Comparison of ENCODE assay signal across 37 cellular contexts in genomic region chr17:56640116-56640515, GRCh38. TPM values are rescaled to one million over a fixed set of nuclear protein-coding genes. Genes with fewer than 3 reads are reported as not detected.
"Had no signal": no experiment of that assay in that cellular context is flagged by ENCODE, and none has a peak within 500 bp of the region (broad histone marks: within the 10 kb centered on the region; RNA-seq: fewer than 3 reads in every experiment).

No MANE protein-coding gene starts in this region.

- H3K27ac ChIP-seq: brain microvascular endothelial cell, coronary artery, dorsolateral prefrontal cortex, epithelial cell of prostate, esophagus squamous epithelium, gastroesophageal sphincter, heart right ventricle had no signal

- FAIRE-seq: astrocyte, bronchial epithelial cell, endometrium had no signal

- H3K4me3 Mint-ChIP-seq: activated CD4-positive, alpha-beta memory T cell treated with anti-CD3 and anti-CD28 coated beads for 36 hours; activated CD4-positive, alpha-beta T cell treated with anti-CD3 and anti-CD28 coated beads for 36 hours; activated CD4-positive, alpha-beta T cell treated with anti-CD3 and anti-CD28 coated beads, Interleukin-2, amount 10 ng/mL, durations not matched to agents 24 days and 14 days; activated CD8-positive, alpha-beta memory T cell treated with anti-CD3 and anti-CD28 coated beads, Interleukin-2, amount 10 ng/mL, durations not matched to agents 7 days and 5 days; activated CD8-positive, alpha-beta T cell treated with anti-CD3 and anti-CD28 coated beads, Interleukin-2, amount 10 ng/mL, durations not matched to agents 7 days and 5 days; activated naive CD4-positive, alpha-beta T cell treated with anti-CD3 and anti-CD28 coated beads, Interleukin-2, amount 10 ng/mL, durations not matched to agents 7 days and 5 days; activated naive CD8-positive, alpha-beta T cell; activated T-helper 1 cell treated with anti-CD3 and anti-CD28 coated beads, Interleukin-12 subunit alpha, Interleukin-12 subunit beta, Interleukin-2, Interleukin-4 antibody, amounts not matched to agents 30 ng/mL and 10 ng/mL and 1 ng/mL, durations not matched to agents 14 hours and 24 hours and 36 hours; central memory CD8-positive, alpha-beta T cell; dendritic cell treated with granulocyte-macrophage colony-stimulating factor and Interleukin-4, amounts not matched to agents 40 ng/mL and 50 ng/mL, for 4 days; effector memory CD8-positive, alpha-beta T cell; T-helper 17 cell; T-helper 2 cell treated with Interferon-gamma antibody and Interleukin-4, amounts not matched to agents 5 μg/mL and 100 μg/mL, for 36 hours had no signal

- H3K9me3 Mint-ChIP-seq: activated CD4-positive, alpha-beta memory T cell treated with anti-CD3 and anti-CD28 coated beads for 36 hours; activated CD4-positive, alpha-beta T cell treated with anti-CD3 and anti-CD28 coated beads, Interleukin-2, amount 10 ng/mL, durations not matched to agents 24 days and 14 days; activated naive CD4-positive, alpha-beta T cell treated with anti-CD3 and anti-CD28 coated beads, Interleukin-2, amount 10 ng/mL, durations not matched to agents 7 days and 5 days; activated T-helper 1 cell treated with anti-CD3 and anti-CD28 coated beads, Interleukin-12 subunit alpha, Interleukin-12 subunit beta, Interleukin-2, Interleukin-4 antibody, amounts not matched to agents 30 ng/mL and 10 ng/mL and 1 ng/mL, durations not matched to agents 14 hours and 24 hours and 36 hours; activated T-helper 2 cell treated with anti-CD3 and anti-CD28 coated beads, Interferon-gamma antibody, Interleukin-2, Interleukin-4, amounts not matched to agents 10 μg/mL and 5 μg/mL and 100 μg/mL, durations not matched to agents 14 hours and 24 hours and 36 hours; central memory CD8-positive, alpha-beta T cell; dendritic cell treated with granulocyte-macrophage colony-stimulating factor and Interleukin-4, amounts not matched to agents 40 ng/mL and 50 ng/mL, for 4 days; effector memory CD8-positive, alpha-beta T cell; T-helper 2 cell treated with Interferon-gamma antibody and Interleukin-4, amounts not matched to agents 5 μg/mL and 100 μg/mL, for 36 hours had no signal

- H3K4me3 ChIP-seq: coronary artery, dorsolateral prefrontal cortex, esophagus squamous epithelium, gastroesophageal sphincter, heart right ventricle had no signal

- H3K9me3 ChIP-seq: esophagus squamous epithelium, gastroesophageal sphincter, heart right ventricle had no signal

- DNase-seq: activated CD4-positive, alpha-beta memory T cell treated with anti-CD3 and anti-CD28 coated beads for 36 hours; activated CD4-positive, alpha-beta T cell treated with anti-CD3 and anti-CD28 coated beads for 36 hours; activated CD4-positive, alpha-beta T cell treated with anti-CD3 and anti-CD28 coated beads, Interleukin-2, amount 10 ng/mL, durations not matched to agents 24 days and 14 days; activated CD4-positive, CD25-positive, alpha-beta regulatory T cell; activated CD4-positive, CD25-positive, alpha-beta regulatory T cell treated with anti-CD3 and anti-CD28 coated beads, Interleukin-2, amount 50 U/mL, for 72 hours; activated CD8-positive, alpha-beta memory T cell treated with anti-CD3 and anti-CD28 coated beads, Interleukin-2, amount 10 ng/mL, durations not matched to agents 7 days and 5 days; activated CD8-positive, alpha-beta memory T cell treated with anti-CD3 and anti-CD28 coated beads, Interleukin-2, amount 50 U/mL, for 4 hours; activated CD8-positive, alpha-beta T cell treated with anti-CD3 and anti-CD28 coated beads, Interleukin-2, amount 10 ng/mL, durations not matched to agents 7 days and 5 days; activated effector memory CD4-positive, alpha-beta T cell treated with anti-CD3 and anti-CD28 coated beads, Interleukin-2, amount 50 U/mL, for 16 hours; activated naive CD4-positive, alpha-beta T cell; activated naive CD4-positive, alpha-beta T cell treated with anti-CD3 and anti-CD28 coated beads, Interleukin-2, amount 10 ng/mL, durations not matched to agents 7 days and 5 days; activated T-cell treated with anti-CD3 and anti-CD28 coated beads, Interleukin-2, amount 50 U/mL, for 1 hour; activated T-cell treated with anti-CD3 and anti-CD28 coated beads, Interleukin-2, amount 50 U/mL, for 48 hours; amniotic stem cell; anterior cingulate cortex; brain microvascular endothelial cell; dorsolateral prefrontal cortex; effector memory CD8-positive, alpha-beta T cell; esophagus squamous epithelium; foreskin melanocyte; heart right ventricle; T-helper 1 cell; T-helper 17 cell; T1000 had no signal

- H3K4me1 Mint-ChIP-seq: activated CD4-positive, alpha-beta T cell treated with anti-CD3 and anti-CD28 coated beads, Interleukin-2, amount 10 ng/mL, durations not matched to agents 24 days and 14 days; activated CD8-positive, alpha-beta memory T cell treated with anti-CD3 and anti-CD28 coated beads, Interleukin-2, amount 10 ng/mL, durations not matched to agents 7 days and 5 days; activated naive CD4-positive, alpha-beta T cell treated with anti-CD3 and anti-CD28 coated beads, Interleukin-2, amount 10 ng/mL, durations not matched to agents 7 days and 5 days; central memory CD8-positive, alpha-beta T cell; T-helper 17 cell had no signal

- H3K27ac Mint-ChIP-seq: activated CD4-positive, alpha-beta memory T cell treated with anti-CD3 and anti-CD28 coated beads for 36 hours; activated CD4-positive, alpha-beta T cell treated with anti-CD3 and anti-CD28 coated beads for 36 hours; activated CD4-positive, alpha-beta T cell treated with anti-CD3 and anti-CD28 coated beads, Interleukin-2, amount 10 ng/mL, durations not matched to agents 24 days and 14 days; activated CD8-positive, alpha-beta memory T cell treated with anti-CD3 and anti-CD28 coated beads, Interleukin-2, amount 10 ng/mL, durations not matched to agents 7 days and 5 days; activated CD8-positive, alpha-beta T cell treated with anti-CD3 and anti-CD28 coated beads, Interleukin-2, amount 10 ng/mL, durations not matched to agents 7 days and 5 days; activated naive CD4-positive, alpha-beta T cell treated with anti-CD3 and anti-CD28 coated beads, Interleukin-2, amount 10 ng/mL, durations not matched to agents 7 days and 5 days; activated naive CD8-positive, alpha-beta T cell; activated T-helper 1 cell treated with anti-CD3 and anti-CD28 coated beads, Interleukin-12 subunit alpha, Interleukin-12 subunit beta, Interleukin-2, Interleukin-4 antibody, amounts not matched to agents 30 ng/mL and 10 ng/mL and 1 ng/mL, durations not matched to agents 14 hours and 24 hours and 36 hours; activated T-helper 2 cell treated with anti-CD3 and anti-CD28 coated beads, Interferon-gamma antibody, Interleukin-2, Interleukin-4, amounts not matched to agents 10 μg/mL and 5 μg/mL and 100 μg/mL, durations not matched to agents 14 hours and 24 hours and 36 hours; dendritic cell treated with granulocyte-macrophage colony-stimulating factor and Interleukin-4, amounts not matched to agents 40 ng/mL and 50 ng/mL, for 4 days; effector memory CD8-positive, alpha-beta T cell; T-helper 17 cell; T-helper 2 cell treated with Interferon-gamma antibody and Interleukin-4, amounts not matched to agents 5 μg/mL and 100 μg/mL, for 36 hours had no signal

- ATAC-seq: activated CD4-positive, alpha-beta T cell treated with anti-CD3 and anti-CD28 coated beads for 36 hours; activated CD8-positive, alpha-beta memory T cell treated with anti-CD3 and anti-CD28 coated beads, Interleukin-2, amount 10 ng/mL, durations not matched to agents 7 days and 5 days; activated CD8-positive, alpha-beta T cell treated with anti-CD3 and anti-CD28 coated beads, Interleukin-2, amount 10 ng/mL, durations not matched to agents 7 days and 5 days; effector memory CD8-positive, alpha-beta T cell; gastroesophageal sphincter; heart right ventricle; T-helper 17 cell had no signal

- H3K36me3 ChIP-seq: brain microvascular endothelial cell, esophagus squamous epithelium, gastroesophageal sphincter, heart right ventricle had no signal

- H3K27me3 Mint-ChIP-seq: activated naive CD8-positive, alpha-beta T cell had no signal

- H3K4me1 ChIP-seq: esophagus squamous epithelium, gastroesophageal sphincter, heart right ventricle had no signal

- H3K36me3 Mint-ChIP-seq: activated CD4-positive, alpha-beta memory T cell treated with anti-CD3 and anti-CD28 coated beads for 36 hours; activated CD8-positive, alpha-beta memory T cell treated with anti-CD3 and anti-CD28 coated beads, Interleukin-2, amount 10 ng/mL, durations not matched to agents 7 days and 5 days; activated naive CD4-positive, alpha-beta T cell treated with anti-CD3 and anti-CD28 coated beads, Interleukin-2, amount 10 ng/mL, durations not matched to agents 7 days and 5 days; activated naive CD8-positive, alpha-beta T cell had no signal

RNA-seq across cellular contexts. Expression of gene NOG, which starts 46.6 kb away (rescaled TPM):
- total RNA-seq: activated CD8-positive, alpha-beta memory T cell treated with anti-CD3 and anti-CD28 coated beads, Interleukin-2, amount 10 ng/mL, durations not matched to agents 7 days and 5 days; activated T-helper 1 cell treated with anti-CD3 and anti-CD28 coated beads, Interleukin-12 subunit alpha, Interleukin-12 subunit beta, Interleukin-2, Interleukin-4 antibody, amounts not matched to agents 30 ng/mL and 10 ng/mL and 1 ng/mL, durations not matched to agents 14 hours and 24 hours and 36 hours; activated T-helper 2 cell treated with anti-CD3 and anti-CD28 coated beads, Interferon-gamma antibody, Interleukin-2, Interleukin-4, amounts not matched to agents 10 μg/mL and 5 μg/mL and 100 μg/mL, durations not matched to agents 14 hours and 24 hours and 36 hours; cardiac septum had no signal
